In the genomic region with DNA sequence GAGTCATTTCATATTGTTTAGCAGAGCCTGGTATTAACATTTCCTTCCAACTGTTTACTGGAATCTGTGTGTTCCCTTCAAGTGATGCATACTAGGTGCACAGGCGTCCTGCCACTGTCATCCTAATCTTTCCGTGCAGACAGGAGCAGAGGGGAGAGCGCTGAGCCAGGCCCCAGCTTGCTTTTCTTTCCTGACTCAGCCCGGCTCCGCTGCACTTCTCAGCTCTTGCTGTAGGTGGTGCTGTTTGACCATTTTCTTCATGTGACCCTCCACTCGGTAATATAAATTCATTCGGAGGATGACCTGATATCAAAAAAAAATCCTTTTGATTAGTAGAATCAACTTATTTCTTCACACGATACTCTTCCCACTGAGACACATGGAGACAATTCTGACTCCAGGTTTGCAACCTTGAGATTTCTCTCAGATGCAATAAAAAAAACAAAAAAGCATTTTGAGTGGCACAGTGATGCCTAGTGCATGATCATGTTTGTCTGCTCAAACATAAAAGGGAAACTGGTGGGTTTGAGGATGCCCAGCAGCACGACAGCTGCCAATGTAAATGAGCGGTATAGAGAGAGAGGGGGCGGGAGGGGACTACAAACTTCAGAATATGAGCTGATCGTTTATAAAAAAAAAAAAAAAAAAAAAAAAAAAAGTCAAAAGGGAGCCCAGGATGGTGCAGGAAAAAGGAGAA, we compare ENCODE assay signal across 10 cellular contexts. TPM values are rescaled to one million over a fixed set of nuclear protein-coding genes. Genes with fewer than 3 reads are reported as not detected.
A peak's percentile ranks its signal among the peaks of the same experiment; 100 is the strongest.
DNase-seq lines count a peak whose midpoint lies in the region; ATAC-seq, FAIRE-seq and TF ChIP-seq lines count a peak whose summit lies in the region.
"Not testable (repeated sequence)": the region's sequence is repeated elsewhere in the genome, so short reads cannot be mapped to it uniquely, and the experiment has no call there.
"Had no signal": no experiment of that assay in that cellular context is flagged by ENCODE, and none has a peak within 500 bp of the region (broad histone marks: within the 10 kb centered on the region; RNA-seq: fewer than 3 reads in every experiment).

No MANE protein-coding gene starts in this region.

- POLR2A ChIA-PET in HepG2 (lab: Yijun Ruan, JAX): not testable (repeated sequence)

- not testable (repeated sequence) for FAIRE-seq in HepG2 (lab: Jason Lieb, UNC)

- H3K79me2 ChIP-seq in HepG2 (ENCODE audit: insufficient read depth, low read length): not testable (repeated sequence)

- ATAC-seq in GM18498 (IDR thresholded peaks at IDR 0.05; ENCODE audit: unreplicated experiment) (peak; percentile 90), GM19372 (IDR thresholded peaks at IDR 0.05; ENCODE audit: low read depth, unreplicated experiment) (peak; percentile 74), HG03139 (IDR thresholded peaks at IDR 0.05; ENCODE audit: unreplicated experiment) (peak; percentile 77), RWPE2 (ENCODE audit: low read depth) (peak; percentile 76), HepG2 (peak; percentile 89)
- peak; percentile 84 to 90 for ATAC-seq in stimulated activated naive B cell treated with anti-CD40 and anti-IgM and Interleukin-4, amounts not matched to agents 10 μg/mL and 1 μg/mL and 100 μg/mL, for 72 hours (replicated peaks)

- not testable (repeated sequence) for TF ChIP-seq EP300 in HepG2 (IDR thresholded peaks at IDR 0.05; ENCODE audit: low read depth in 2 of 2, low read length in 2 of 2); HepG2 (CRISPR knock-in tag; IDR thresholded peaks at IDR 0.05; ENCODE audit: borderline replicate concordance)

- not testable (repeated sequence) for H3K36me3 Mint-ChIP-seq in HFFc6 (ENCODE audit: low read depth); brain; stimulated activated naive B cell treated with anti-CD40 and anti-IgM and Interleukin-4, amounts not matched to agents 10 μg/mL and 1 μg/mL and 100 μg/mL, for 72 hours

- H3K4me3 Mint-ChIP-seq in HFFc6: peak overlapping the region; percentile 41; the same call in 1 of the 2 replicates
- peak overlapping the region in 3 of 5 experiments; percentile 61 to 69 (median 64) for H3K4me3 Mint-ChIP-seq in brain
- H3K4me3 Mint-ChIP-seq in stimulated activated naive B cell treated with anti-CD40 and anti-IgM and Interleukin-4, amounts not matched to agents 10 μg/mL and 1 μg/mL and 100 μg/mL, for 72 hours: not testable (repeated sequence)

- CTCF ChIA-PET in HepG2 (lab: Yijun Ruan, JAX; ENCODE audit: low intra/inter-chr PET ratio, low total read pairs): interaction anchor here (0.6 to 1.4 kb wide), 2 partner anchors 75 to 76 kb away, joined by 3 to 10 read pairs; no protein-coding TSS in a partner anchor

- not testable (repeated sequence) for H3K4me2 ChIP-seq in HepG2 (ENCODE audit: low read depth, low read length)

- not testable (repeated sequence) for H3K27me3 Mint-ChIP-seq in HFFc6 (ENCODE audit: insufficient read depth); brain; stimulated activated naive B cell treated with anti-CD40 and anti-IgM and Interleukin-4, amounts not matched to agents 10 μg/mL and 1 μg/mL and 100 μg/mL, for 72 hours

- intact Hi-C loops in HepG2 (cut with micrococcal nuclease; ENCODE audit: unreplicated experiment): not testable (repeated sequence)

- BruUV-seq in HepG2 (replicated peaks; lab: Mats Ljungman, UMichigan): not testable (repeated sequence)

- H3K4me1 ChIP-seq in RWPE2 (ENCODE audit: insufficient read depth, poor library complexity, severe bottlenecking); HepG2 (ENCODE audit: insufficient read depth, low read length): not testable (repeated sequence)

- H3K27ac ChIP-seq in RWPE2 (ENCODE audit: poor library complexity, severe bottlenecking); HepG2 (ENCODE audit: extremely low read length, insufficient read depth, low read length): not testable (repeated sequence)

- H4K20me1 ChIP-seq in HepG2 (ENCODE audit: insufficient read depth, low read length): not testable (repeated sequence)

- 19% methylated on average over 7 of the region's 12 CpGs for WGBS in HepG2 (ENCODE audit: low lambda C conversion rate)

- not testable (repeated sequence) for H3K9me3 Mint-ChIP-seq in HFFc6; brain; stimulated activated naive B cell treated with anti-CD40 and anti-IgM and Interleukin-4, amounts not matched to agents 10 μg/mL and 1 μg/mL and 100 μg/mL, for 72 hours

- DNase-seq in HFFc6; RWPE2 (ENCODE audit: low spot score); HepG2 (ENCODE audit: low spot score); stimulated activated naive B cell treated with anti-CD40 and anti-IgM and Interleukin-4, amounts not matched to agents 10 μg/mL and 1 μg/mL and 100 μg/mL, for 72 hours: not testable (repeated sequence)

- H2AFZ ChIP-seq in HepG2 (ENCODE audit: low read length): not testable (repeated sequence)

- not testable (repeated sequence) for H3K4me1 Mint-ChIP-seq in HFFc6 (ENCODE audit: low read depth); brain; stimulated activated naive B cell treated with anti-CD40 and anti-IgM and Interleukin-4, amounts not matched to agents 10 μg/mL and 1 μg/mL and 100 μg/mL, for 72 hours

- peak; percentile 44; the same call in 1 of the 2 replicates for TF ChIP-seq CTCF in HFFc6 (IDR thresholded peaks at IDR 0.05)
- TF ChIP-seq CTCF in RWPE2 (IDR thresholded peaks at IDR 0.05; ENCODE audit: poor library complexity, severe bottlenecking): peak; percentile 37
- peak in 1 of 2 experiments; percentile 38 for TF ChIP-seq CTCF in brain (conservative IDR thresholded peaks at IDR 0.05)
- not testable (repeated sequence) for TF ChIP-seq CTCF in HepG2 (CRISPR knock-in tag; IDR thresholded peaks at IDR 0.05)

- H3K9me3 ChIP-seq in RWPE2 (ENCODE audit: severe bottlenecking); HepG2 (ENCODE audit: low read length): not testable (repeated sequence)

- H3K27me3 ChIP-seq in RWPE2 (ENCODE audit: insufficient read depth, poor library complexity, severe bottlenecking); HepG2 (ENCODE audit: control insufficient read depth in 1 of 2, insufficient read depth in 2 of 2, low read length in 2 of 2): not testable (repeated sequence)

- not testable (repeated sequence) for H3K4me3 ChIP-seq in RWPE2 (ENCODE audit: severe bottlenecking); HepG2 (replicated peaks in 1 of 3; ENCODE audit: insufficient read depth in 1 of 3, low read depth in 2 of 3, low read length in 3 of 3)

- H3K36me3 ChIP-seq in RWPE2 (ENCODE audit: low read depth); HepG2 (replicated peaks in 1 of 2; ENCODE audit: control insufficient read depth in 1 of 2, insufficient read depth in 2 of 2, low read length in 2 of 2): not testable (repeated sequence)

- TF ChIP-seq POLR2A in HepG2 (IDR thresholded peaks at IDR 0.05; ENCODE audit: insufficient read depth in 1 of 2, low read depth in 2 of 2, low read length in 2 of 2): not testable (repeated sequence)

- in situ Hi-C loops in HepG2 (cut with HindIII; ENCODE audit: extremely low pct_ligation_motif_present, low pct_unique_long_range_greater_than_20kb): not testable (repeated sequence)

- not testable (repeated sequence) for H3K9ac ChIP-seq in HepG2 (ENCODE audit: insufficient read depth, low read depth, low read length)

- TF ChIP-seq RAD21 in HepG2 (CRISPR knock-in tag; IDR thresholded peaks at IDR 0.05): not testable (repeated sequence)

- H3K27ac Mint-ChIP-seq in HFFc6; brain; stimulated activated naive B cell treated with anti-CD40 and anti-IgM and Interleukin-4, amounts not matched to agents 10 μg/mL and 1 μg/mL and 100 μg/mL, for 72 hours: not testable (repeated sequence)

RNA-seq across cellular contexts. Expression of a gene that starts 29.0 kb away (rescaled TPM):
- total RNA-seq in HFFc6 (2021; fragmentation: NEBNext Ultra II Directional; extraction: Animal tissue kit (Norgen Biotek cat#: 25700)): under 1 TPM in 2 of 6 experiments, not detected in 4; 0.07 to 0.19 TPM
- not detected for polyA plus RNA-seq in brain (ENCODE audit: insufficient read depth, low read depth, low replicate concordance)
- total RNA-seq in HepG2 (2016; rRNA removed; fragmentation: Illumina TruSeq; extraction: Trizol): 0.14 and 0.29 TPM in 2 replicates
- not detected in 2 replicates for total RNA-seq in HepG2 (2016; cell fraction: cytosol; rRNA removed; fragmentation: Illumina TruSeq; extraction: Trizol; ENCODE audit: low read depth)
- total RNA-seq in HepG2 (2016; cell fraction: insoluble cytoplasmic fraction; rRNA removed; fragmentation: Illumina TruSeq; extraction: Trizol): 0.30 TPM in 1 of 2 replicates, not detected in the other
- total RNA-seq in HepG2 (2016; cell fraction: membrane; rRNA removed; fragmentation: Illumina TruSeq; extraction: Trizol): 0.07 and 0.15 TPM in 2 replicates
- total RNA-seq in HepG2 (2016; cell fraction: nucleus; rRNA removed; fragmentation: Illumina TruSeq; extraction: Trizol): 0.71 and 0.72 TPM in 2 replicates
- 0.18 and 0.26 TPM in 2 replicates for polyA plus RNA-seq in HepG2 (2011; rRNA removed)
- polyA plus RNA-seq in HepG2 (2011; cell fraction: cytosol; rRNA removed): 0.09 and 0.12 TPM in 2 replicates
- polyA plus RNA-seq in HepG2 (2011; cell fraction: nucleus; rRNA removed): 1.4 TPM in 2 replicates
- 0.05 and 0.20 TPM in 2 replicates for polyA plus RNA-seq in HepG2 (2012)
- polyA plus RNA-seq in HepG2 (2016; cell fraction: cytosol; fragmentation: Illumina TruSeq; extraction: Trizol; ENCODE audit: low read depth): 0.07 and 0.08 TPM in 2 replicates
- polyA plus RNA-seq in HepG2 (2016; cell fraction: insoluble cytoplasmic fraction; fragmentation: Illumina TruSeq; extraction: Trizol; ENCODE audit: low read depth): 0.17 TPM in 1 of 2 replicates, not detected in the other
- 0.21 and 0.22 TPM in 2 replicates for polyA plus RNA-seq in HepG2 (2016; cell fraction: membrane; fragmentation: Illumina TruSeq; extraction: Trizol; ENCODE audit: low read depth)
- polyA plus RNA-seq in HepG2 (2016; cell fraction: nucleus; fragmentation: Illumina TruSeq; extraction: Trizol; ENCODE audit: insufficient read depth, low read depth): 1.1 and 1.6 TPM in 2 replicates
- 0.16 and 0.70 TPM in 2 replicates for polyA minus RNA-seq in HepG2 (2011; rRNA and poly(A)+ RNA removed; ENCODE audit: low replicate concordance)
- not detected in 2 replicates for polyA minus RNA-seq in HepG2 (2011; cell fraction: cytosol; rRNA and poly(A)+ RNA removed)
- polyA minus RNA-seq in HepG2 (2011; cell fraction: nucleus; rRNA and poly(A)+ RNA removed): 2.8 and 4.1 TPM in 2 replicates
- total RNA-seq: mesenteric fat pad, vagina had no signal
